In genomic region chr9:96423322-96423984, GRCh38 we compare ENCODE assay signal across 1 cellular context.
A peak's percentile ranks its signal among the peaks of the same experiment; 100 is the strongest.
TF ChIP-seq lines count a peak whose summit lies in the region.

No MANE protein-coding gene starts in this region.

TF ChIP-seq in HepG2, 621 proteins besides CTCF, POLR2A, EP300 and RAD21 (continued from another document):
- no peak for TF ChIP-seq ZNF646 (CRISPR knock-in tag; IDR thresholded peaks at IDR 0.05)
- no peak for TF ChIP-seq KLF6 (CRISPR knock-in tag; IDR thresholded peaks at IDR 0.05)
- no peak for TF ChIP-seq CBX5 (CRISPR knock-in tag; IDR thresholded peaks at IDR 0.05; ENCODE audit: borderline replicate concordance)
- no peak for TF ChIP-seq HOXD1 (CRISPR knock-in tag; IDR thresholded peaks at IDR 0.05)
- no peak for TF ChIP-seq THAP11 (CRISPR knock-in tag; IDR thresholded peaks at IDR 0.05)
- TF ChIP-seq TFDP1 (CRISPR knock-in tag; IDR thresholded peaks at IDR 0.05; ENCODE audit: borderline replicate concordance), result no peak
- no peak for TF ChIP-seq ATF2 (CRISPR knock-in tag; IDR thresholded peaks at IDR 0.05)
- no peak for TF ChIP-seq MXI1 (IDR thresholded peaks at IDR 0.05; ENCODE audit: borderline replicate concordance, low read depth, low read length)
- TF ChIP-seq KDM3A (CRISPR knock-in tag; IDR thresholded peaks at IDR 0.05; ENCODE audit: low read depth), result no peak
- no peak for TF ChIP-seq E2F2 (CRISPR knock-in tag; IDR thresholded peaks at IDR 0.05; ENCODE audit: borderline replicate concordance)
- TF ChIP-seq HNRNPUL1 (IDR thresholded peaks at IDR 0.05; ENCODE audit: low read depth, low read length), result no peak
- no peak for TF ChIP-seq TFAP4 (IDR thresholded peaks at IDR 0.05; ENCODE audit: borderline replicate concordance, low read depth)
- TF ChIP-seq PAWR (CRISPR knock-in tag; IDR thresholded peaks at IDR 0.05; ENCODE audit: borderline replicate concordance), result no peak
- TF ChIP-seq ZNF572 (CRISPR knock-in tag; IDR thresholded peaks at IDR 0.05), result peak; percentile 88; the same call in 1 of the 2 replicates
- no peak for TF ChIP-seq ZNF317 (CRISPR knock-in tag; IDR thresholded peaks at IDR 0.05)
- TF ChIP-seq SAFB2 (CRISPR knock-in tag; IDR thresholded peaks at IDR 0.05; ENCODE audit: borderline replicate concordance, low read depth), result no peak
- no peak for TF ChIP-seq SP140L (CRISPR knock-in tag; IDR thresholded peaks at IDR 0.05; ENCODE audit: borderline replicate concordance)
- TF ChIP-seq ZBTB43 (CRISPR knock-in tag; conservative IDR thresholded peaks at IDR 0.05), result no peak
- TF ChIP-seq SKIL (CRISPR knock-in tag; IDR thresholded peaks at IDR 0.05; ENCODE audit: borderline replicate concordance), result no peak
- no peak for TF ChIP-seq ZNF337 (CRISPR knock-in tag; IDR thresholded peaks at IDR 0.05; ENCODE audit: borderline replicate concordance, low read depth)
- no peak for TF ChIP-seq ARID3A (IDR thresholded peaks at IDR 0.05; ENCODE audit: low read depth, low read length)
- TF ChIP-seq ZNF569 (CRISPR knock-in tag; IDR thresholded peaks at IDR 0.05; ENCODE audit: borderline replicate concordance), result no peak
- no peak for TF ChIP-seq MZF1 (CRISPR knock-in tag; IDR thresholded peaks at IDR 0.05; ENCODE audit: borderline replicate concordance)
- no peak for TF ChIP-seq ZNF597 (CRISPR knock-in tag; IDR thresholded peaks at IDR 0.05)
- no peak for TF ChIP-seq SRY (CRISPR knock-in tag; IDR thresholded peaks at IDR 0.05)
- no peak for TF ChIP-seq KMT2A (CRISPR knock-in tag; IDR thresholded peaks at IDR 0.05)
- peak; percentile 29; the same call in 1 of the 2 replicates for TF ChIP-seq ZNF501 (CRISPR knock-in tag; IDR thresholded peaks at IDR 0.05)
- TF ChIP-seq SYNCRIP (IDR thresholded peaks at IDR 0.05; ENCODE audit: insufficient read depth, low read depth, low read length), result no peak
- no peak for TF ChIP-seq HNRNPLL (IDR thresholded peaks at IDR 0.05; ENCODE audit: low read depth, low read length, poor library complexity, severe bottlenecking)
- TF ChIP-seq ZNF773 (CRISPR knock-in tag; IDR thresholded peaks at IDR 0.05; ENCODE audit: borderline replicate concordance), result no peak
